1 cellular context compared by ENCODE assay signal in the genomic region with DNA sequence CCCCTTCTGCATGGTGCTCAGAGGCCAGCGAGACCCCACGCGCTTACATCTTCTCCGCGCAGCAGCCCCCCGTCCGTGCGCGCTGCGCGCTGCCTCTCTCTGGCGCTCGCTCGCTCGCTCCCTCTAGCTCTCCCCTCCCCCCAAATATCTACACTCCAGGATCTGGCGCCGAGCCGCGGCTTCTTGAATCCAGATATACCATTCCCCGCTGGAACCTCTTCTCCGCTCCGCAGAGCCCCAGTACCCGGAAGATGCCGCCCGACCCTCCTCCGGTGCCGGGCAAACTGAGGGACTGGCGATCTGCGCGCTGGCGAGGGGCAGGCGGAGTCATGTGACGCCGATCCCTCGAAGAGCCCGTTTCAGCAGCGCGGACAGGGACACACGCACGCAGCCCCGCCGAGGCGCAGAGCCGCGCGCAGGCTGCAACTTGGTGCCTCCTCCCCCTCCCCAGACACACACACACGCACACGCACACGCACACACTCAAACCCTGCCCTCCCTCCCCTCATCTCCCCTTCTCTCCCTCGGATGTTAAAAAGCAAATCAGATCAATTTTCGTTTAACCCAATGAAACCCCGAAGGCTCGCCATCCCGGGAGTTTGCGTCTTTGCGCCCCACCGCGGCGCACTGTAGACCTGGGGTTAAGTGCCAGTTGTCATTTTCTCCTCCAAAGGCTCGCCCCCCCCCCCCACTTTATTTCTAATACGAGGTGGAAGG.
TF ChIP-seq lines count a peak whose summit lies in the region.

TSS of gene RASGRF1 (minus strand) at position 294 of the 717 bp plus-strand sequence. CDS start at position 12, 282 bp downstream.

TF ChIP-seq in HEK293, 187 proteins besides CTCF, POLR2A, EP300 and RAD21 (continued from another document and continues in another):
- TF ChIP-seq, protein P1, sequence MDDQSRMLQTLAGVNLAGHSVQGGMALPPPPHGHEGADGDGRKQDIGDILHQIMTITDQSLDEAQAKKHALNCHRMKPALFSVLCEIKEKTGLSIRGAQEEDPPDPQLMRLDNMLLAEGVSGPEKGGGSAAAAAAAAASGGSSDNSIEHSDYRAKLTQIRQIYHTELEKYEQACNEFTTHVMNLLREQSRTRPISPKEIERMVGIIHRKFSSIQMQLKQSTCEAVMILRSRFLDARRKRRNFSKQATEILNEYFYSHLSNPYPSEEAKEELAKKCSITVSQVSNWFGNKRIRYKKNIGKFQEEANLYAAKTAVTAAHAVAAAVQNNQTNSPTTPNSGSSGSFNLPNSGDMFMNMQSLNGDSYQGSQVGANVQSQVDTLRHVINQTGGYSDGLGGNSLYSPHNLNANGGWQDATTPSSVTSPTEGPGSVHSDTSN (CRISPR knock-in tag; IDR thresholded peaks at IDR 0.05), result 0 out of 2 replicates have a peak, but pooled peaks have one; percentile 48
- TF ChIP-seq HIC1 (tag by site-specific recombination; IDR thresholded peaks at IDR 0.05) (peak; percentile 47; the same call in 1 of the 2 replicates), TCF7L2 (IDR thresholded peaks at IDR 0.05; ENCODE audit: borderline replicate concordance, low read depth, low read length) (no peak), ZNF600 (tag by site-specific recombination; IDR thresholded peaks at IDR 0.05) (0 out of 2 replicates have a peak, but pooled peaks have one; percentile 15), ZBTB1 (tag by site-specific recombination; IDR thresholded peaks at IDR 0.05) (no peak), ZFP37 (tag by site-specific recombination; IDR thresholded peaks at IDR 0.05) (no peak; the same call in 1 of the 2 replicates), ZNF624 (tag by site-specific recombination; IDR thresholded peaks at IDR 0.05) (no peak), ZNF558 (tag by site-specific recombination; IDR thresholded peaks at IDR 0.05) (no peak), ZNF513 (tag by site-specific recombination; IDR thresholded peaks at IDR 0.05) (no peak), RBAK (tag by site-specific recombination; IDR thresholded peaks at IDR 0.05) (no peak), ZNF707 (tag by site-specific recombination; IDR thresholded peaks at IDR 0.05) (no peak), IKZF3 (tag by site-specific recombination; IDR thresholded peaks at IDR 0.05) (no peak), ATF2 (tag by site-specific recombination; IDR thresholded peaks at IDR 0.05; ENCODE audit: low read depth) (no peak), GLIS2 (tag by site-specific recombination; IDR thresholded peaks at IDR 0.05) (no peak), ZSCAN5A (tag by site-specific recombination; IDR thresholded peaks at IDR 0.05) (0 out of 2 replicates have a peak, but pooled peaks have one; percentile 17), ZSCAN23 (tag by site-specific recombination; IDR thresholded peaks at IDR 0.05) (no peak), SETDB1 (IDR thresholded peaks at IDR 0.05; ENCODE audit: insufficient read length, low read length) (no peak), ZNF658 (tag by site-specific recombination; IDR thresholded peaks at IDR 0.05) (no peak), ZNF248 (tag by site-specific recombination; IDR thresholded peaks at IDR 0.05) (no peak), ZNF366 (tag by site-specific recombination; conservative IDR thresholded peaks at IDR 0.05) (0 out of 2 replicates have a peak, but pooled peaks have one; percentile 29), ZNF791 (tag by site-specific recombination; IDR thresholded peaks at IDR 0.05) (no peak), ZNF2 (tag by site-specific recombination; IDR thresholded peaks at IDR 0.05) (0 out of 2 replicates have a peak, but pooled peaks have one; percentile 16), ZNF311 (tag by site-specific recombination; IDR thresholded peaks at IDR 0.05; ENCODE audit: borderline replicate concordance) (no peak), ZNF10 (tag by site-specific recombination; IDR thresholded peaks at IDR 0.05) (no peak), ZNF221 (tag by site-specific recombination; IDR thresholded peaks at IDR 0.05; ENCODE audit: borderline replicate concordance) (no peak), KLF7 (tag by site-specific recombination; IDR thresholded peaks at IDR 0.05; ENCODE audit: borderline replicate concordance) (no peak), ZNF514 (tag by site-specific recombination; IDR thresholded peaks at IDR 0.05) (no peak), ZNF354C (tag by site-specific recombination; IDR thresholded peaks at IDR 0.05; ENCODE audit: borderline replicate concordance, low read depth) (no peak), ZNF146 (tag by site-specific recombination; IDR thresholded peaks at IDR 0.05) (no peak), ZNF560 (tag by site-specific recombination; IDR thresholded peaks at IDR 0.05; ENCODE audit: borderline replicate concordance) (no peak), SALL2 (tag by site-specific recombination; IDR thresholded peaks at IDR 0.05; ENCODE audit: borderline replicate concordance) (no peak), KLF17 (tag by site-specific recombination; IDR thresholded peaks at IDR 0.05) (no peak), KLF8 (tag by site-specific recombination; IDR thresholded peaks at IDR 0.05) (no peak), ZNF335 (tag by site-specific recombination; conservative IDR thresholded peaks at IDR 0.05) (peak; percentile 64), ZNF544 (tag by site-specific recombination; IDR thresholded peaks at IDR 0.05) (no peak), ZNF521 (tag by site-specific recombination; IDR thresholded peaks at IDR 0.05) (no peak), KLF10 (tag by site-specific recombination; IDR thresholded peaks at IDR 0.05) (no peak), ZNF571 (tag by site-specific recombination; IDR thresholded peaks at IDR 0.05) (no peak), ZXDB (tag by site-specific recombination; IDR thresholded peaks at IDR 0.05) (no peak), ZNF223 (tag by site-specific recombination; IDR thresholded peaks at IDR 0.05) (no peak)
- TF ChIP-seq, protein P2, sequence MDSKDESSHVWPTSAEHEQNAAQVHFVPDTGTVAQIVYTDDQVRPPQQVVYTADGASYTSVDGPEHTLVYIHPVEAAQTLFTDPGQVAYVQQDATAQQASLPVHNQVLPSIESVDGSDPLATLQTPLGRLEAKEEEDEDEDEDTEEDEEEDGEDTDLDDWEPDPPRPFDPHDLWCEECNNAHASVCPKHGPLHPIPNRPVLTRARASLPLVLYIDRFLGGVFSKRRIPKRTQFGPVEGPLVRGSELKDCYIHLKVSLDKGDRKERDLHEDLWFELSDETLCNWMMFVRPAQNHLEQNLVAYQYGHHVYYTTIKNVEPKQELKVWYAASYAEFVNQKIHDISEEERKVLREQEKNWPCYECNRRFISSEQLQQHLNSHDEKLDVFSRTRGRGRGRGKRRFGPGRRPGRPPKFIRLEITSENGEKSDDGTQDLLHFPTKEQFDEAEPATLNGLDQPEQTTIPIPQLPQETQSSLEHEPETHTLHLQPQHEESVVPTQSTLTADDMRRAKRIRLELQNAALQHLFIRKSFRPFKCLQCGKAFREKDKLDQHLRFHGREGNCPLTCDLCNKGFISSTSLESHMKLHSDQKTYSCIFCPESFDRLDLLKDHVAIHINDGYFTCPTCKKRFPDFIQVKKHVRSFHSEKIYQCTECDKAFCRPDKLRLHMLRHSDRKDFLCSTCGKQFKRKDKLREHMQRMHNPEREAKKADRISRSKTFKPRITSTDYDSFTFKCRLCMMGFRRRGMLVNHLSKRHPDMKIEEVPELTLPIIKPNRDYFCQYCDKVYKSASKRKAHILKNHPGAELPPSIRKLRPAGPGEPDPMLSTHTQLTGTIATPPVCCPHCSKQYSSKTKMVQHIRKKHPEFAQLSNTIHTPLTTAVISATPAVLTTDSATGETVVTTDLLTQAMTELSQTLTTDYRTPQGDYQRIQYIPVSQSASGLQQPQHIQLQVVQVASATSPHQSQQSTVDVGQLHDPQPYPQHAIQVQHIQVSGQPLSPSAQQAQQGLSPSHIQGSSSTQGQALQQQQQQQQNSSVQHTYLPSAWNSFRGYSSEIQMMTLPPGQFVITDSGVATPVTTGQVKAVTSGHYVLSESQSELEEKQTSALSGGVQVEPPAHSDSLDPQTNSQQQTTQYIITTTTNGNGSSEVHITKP (tag by site-specific recombination; IDR thresholded peaks at IDR 0.05), result peak; percentile 46
- TF ChIP-seq, protein P3, sequence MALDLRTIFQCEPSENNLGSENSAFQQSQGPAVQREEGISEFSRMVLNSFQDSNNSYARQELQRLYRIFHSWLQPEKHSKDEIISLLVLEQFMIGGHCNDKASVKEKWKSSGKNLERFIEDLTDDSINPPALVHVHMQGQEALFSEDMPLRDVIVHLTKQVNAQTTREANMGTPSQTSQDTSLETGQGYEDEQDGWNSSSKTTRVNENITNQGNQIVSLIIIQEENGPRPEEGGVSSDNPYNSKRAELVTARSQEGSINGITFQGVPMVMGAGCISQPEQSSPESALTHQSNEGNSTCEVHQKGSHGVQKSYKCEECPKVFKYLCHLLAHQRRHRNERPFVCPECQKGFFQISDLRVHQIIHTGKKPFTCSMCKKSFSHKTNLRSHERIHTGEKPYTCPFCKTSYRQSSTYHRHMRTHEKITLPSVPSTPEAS (tag by site-specific recombination; IDR thresholded peaks at IDR 0.05), result peak; percentile 94
- TF ChIP-seq, protein P4, sequence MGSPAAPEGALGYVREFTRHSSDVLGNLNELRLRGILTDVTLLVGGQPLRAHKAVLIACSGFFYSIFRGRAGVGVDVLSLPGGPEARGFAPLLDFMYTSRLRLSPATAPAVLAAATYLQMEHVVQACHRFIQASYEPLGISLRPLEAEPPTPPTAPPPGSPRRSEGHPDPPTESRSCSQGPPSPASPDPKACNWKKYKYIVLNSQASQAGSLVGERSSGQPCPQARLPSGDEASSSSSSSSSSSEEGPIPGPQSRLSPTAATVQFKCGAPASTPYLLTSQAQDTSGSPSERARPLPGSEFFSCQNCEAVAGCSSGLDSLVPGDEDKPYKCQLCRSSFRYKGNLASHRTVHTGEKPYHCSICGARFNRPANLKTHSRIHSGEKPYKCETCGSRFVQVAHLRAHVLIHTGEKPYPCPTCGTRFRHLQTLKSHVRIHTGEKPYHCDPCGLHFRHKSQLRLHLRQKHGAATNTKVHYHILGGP (tag by site-specific recombination; IDR thresholded peaks at IDR 0.05), result no peak
- TF ChIP-seq, protein P5, sequence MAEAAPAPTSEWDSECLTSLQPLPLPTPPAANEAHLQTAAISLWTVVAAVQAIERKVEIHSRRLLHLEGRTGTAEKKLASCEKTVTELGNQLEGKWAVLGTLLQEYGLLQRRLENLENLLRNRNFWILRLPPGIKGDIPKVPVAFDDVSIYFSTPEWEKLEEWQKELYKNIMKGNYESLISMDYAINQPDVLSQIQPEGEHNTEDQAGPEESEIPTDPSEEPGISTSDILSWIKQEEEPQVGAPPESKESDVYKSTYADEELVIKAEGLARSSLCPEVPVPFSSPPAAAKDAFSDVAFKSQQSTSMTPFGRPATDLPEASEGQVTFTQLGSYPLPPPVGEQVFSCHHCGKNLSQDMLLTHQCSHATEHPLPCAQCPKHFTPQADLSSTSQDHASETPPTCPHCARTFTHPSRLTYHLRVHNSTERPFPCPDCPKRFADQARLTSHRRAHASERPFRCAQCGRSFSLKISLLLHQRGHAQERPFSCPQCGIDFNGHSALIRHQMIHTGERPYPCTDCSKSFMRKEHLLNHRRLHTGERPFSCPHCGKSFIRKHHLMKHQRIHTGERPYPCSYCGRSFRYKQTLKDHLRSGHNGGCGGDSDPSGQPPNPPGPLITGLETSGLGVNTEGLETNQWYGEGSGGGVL (tag by site-specific recombination; IDR thresholded peaks at IDR 0.05), result peak; percentile 87
